Comparison of ENCODE assay signal across 8 cellular contexts in the genomic region with DNA sequence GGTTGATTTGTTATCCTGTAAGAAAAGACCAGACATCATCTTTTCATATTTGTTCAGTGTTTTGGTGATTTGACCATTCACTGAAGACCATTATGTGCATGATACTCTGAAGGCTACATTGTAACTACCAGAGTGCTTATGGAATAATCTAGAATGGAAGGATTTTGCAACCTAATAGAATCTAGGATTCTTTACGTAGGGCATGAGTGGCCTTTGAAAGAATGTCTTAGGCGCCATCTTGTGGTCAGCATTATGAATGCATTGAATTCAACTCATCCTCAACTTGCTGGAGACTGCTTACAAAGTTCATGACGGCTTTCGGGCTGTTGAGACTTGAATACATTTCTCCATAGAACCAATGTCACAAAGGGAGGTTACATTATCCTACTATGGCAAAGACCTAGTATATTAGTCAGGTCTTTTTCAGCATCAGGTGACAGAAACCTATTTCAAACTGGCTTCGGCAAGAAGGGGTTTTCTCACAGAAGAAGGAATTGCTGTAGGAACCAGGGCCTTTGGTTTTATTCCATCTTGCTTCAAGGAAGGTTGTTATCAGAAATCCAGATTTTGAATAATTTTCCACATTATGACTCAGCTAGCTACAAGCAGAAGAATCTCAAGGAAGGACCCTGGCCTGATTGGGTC.
DNase-seq lines count a peak whose midpoint lies in the region; ATAC-seq and TF ChIP-seq lines count a peak whose summit lies in the region.

No MANE protein-coding gene starts in this region.

- in situ Hi-C loops in gastrocnemius medialis (cut with MboI; ENCODE audit: low sequenced_read_pairs in 4 of 4): loop anchor here (5.0 to 10.0 kb wide), 3 partner anchors 128 to 885 kb away; no protein-coding TSS in a partner anchor

- H3K27me3 ChIP-seq in DND-41 (ENCODE audit: insufficient read depth, low read length, poor library complexity) (peaks cover 8% of the 10 kb centered on the region), SJSA1 (replicated peaks) (peaks cover 12% of the 10 kb centered on the region), right atrium auricular region (no peaks in the 10 kb centered on the region), gastrocnemius medialis (no peaks in the 10 kb centered on the region)

- H3K9me3 ChIP-seq in DND-41 (ENCODE audit: insufficient read depth, low read length, severe bottlenecking) (no peaks in the 10 kb centered on the region), SJSA1 (replicated peaks) (no peaks in the 10 kb centered on the region), right atrium auricular region (no peaks in the 10 kb centered on the region), gastrocnemius medialis (no peaks in the 10 kb centered on the region)

- peak; percentile 93 for TF ChIP-seq CTCF in DND-41 (IDR thresholded peaks at IDR 0.05; ENCODE audit: borderline replicate concordance, extremely low read depth, low read length, poor library complexity, severe bottlenecking)
- TF ChIP-seq CTCF in right atrium auricular region (IDR thresholded peaks at IDR 0.05): peak; percentile 69 to 86
- peak; percentile 82 to 89 (median 84) for TF ChIP-seq CTCF in gastrocnemius medialis (IDR thresholded peaks at IDR 0.05 in 4 of 5, conservative IDR thresholded peaks at IDR 0.05 in 1 of 5)

- H4K20me1 ChIP-seq in DND-41 (ENCODE audit: insufficient read depth, low read length): no peaks in the 10 kb centered on the region

- H3K9ac ChIP-seq in DND-41 (ENCODE audit: low read depth, low read length): no peak overlapping the region

- H2AFZ ChIP-seq in DND-41 (ENCODE audit: low read depth, low read length): no peak overlapping the region

- intact Hi-C loops in gastrocnemius medialis (cut with DNase I; ENCODE audit: low total_unique reads): loop anchor here (1.0 kb wide), 1 partner anchor 131 kb away; no protein-coding TSS in a partner anchor

- peak; percentile 87 for ATAC-seq in DND-41 (ENCODE audit: insufficient read depth, low read depth)
- peak; percentile 53 for ATAC-seq in GM21576 (IDR thresholded peaks at IDR 0.05; ENCODE audit: unreplicated experiment)
- peak; percentile 89 to 96 for ATAC-seq in gastrocnemius medialis
- ATAC-seq in HG02610 (IDR thresholded peaks at IDR 0.05; ENCODE audit: unreplicated experiment): no peak

- H3K27ac ChIP-seq in DND-41 (ENCODE audit: low read length) (no peak overlapping the region), SJSA1 (no peak overlapping the region), right atrium auricular region (no peak overlapping the region), gastrocnemius medialis (no peak overlapping the region)

- H3K36me3 ChIP-seq in DND-41 (ENCODE audit: insufficient read depth, low read length): no peaks in the 10 kb centered on the region
- H3K36me3 ChIP-seq in SJSA1: no peaks in the 10 kb centered on the region
- H3K36me3 ChIP-seq in right atrium auricular region: no peaks in the 10 kb centered on the region
- no peaks in the 10 kb centered on the region for H3K36me3 ChIP-seq in gastrocnemius medialis

- no peaks in the 10 kb centered on the region for H3K79me2 ChIP-seq in DND-41 (ENCODE audit: insufficient read depth, low read length)

- H3K4me1 ChIP-seq in DND-41 (ENCODE audit: insufficient read depth, low read length): no peaks in the 10 kb centered on the region
- H3K4me1 ChIP-seq in SJSA1 (replicated peaks): no peaks in the 10 kb centered on the region
- no peaks in the 10 kb centered on the region for H3K4me1 ChIP-seq in right atrium auricular region
- H3K4me1 ChIP-seq in gastrocnemius medialis: peaks cover 0 to 3% of the 10 kb centered on the region in 2 donors

- DNase-seq in DND-41 (peak; percentile 57), LoVo (ENCODE audit: low spot score) (peak; percentile 79), SJSA1 (ENCODE audit: low read depth in 1 of 2, low spot score in 2 of 2) (peak; percentile 53 to 59), anterior cingulate cortex (lab: John Stamatoyannopoulos, UW) (peak in 38 of 58 donors; percentile 0 to 64 (median 14)), right atrium auricular region (ENCODE audit: low spot score) (no peak), gastrocnemius medialis (peak; percentile 23 to 41)

- no peak overlapping the region for H3K4me2 ChIP-seq in DND-41 (ENCODE audit: insufficient read depth, low read length)

- no peak overlapping the region for H3K4me3 ChIP-seq in DND-41 (ENCODE audit: low read depth in 1 of 2, low read length in 2 of 2)
- H3K4me3 ChIP-seq in SJSA1: no peak overlapping the region
- no peak overlapping the region for H3K4me3 ChIP-seq in right atrium auricular region
- H3K4me3 ChIP-seq in gastrocnemius medialis: no peak overlapping the region

- no peak for TF ChIP-seq POLR2A in gastrocnemius medialis (IDR thresholded peaks at IDR 0.05)
